Comparison of ENCODE assay signal across 8 cellular contexts in the genomic region with DNA sequence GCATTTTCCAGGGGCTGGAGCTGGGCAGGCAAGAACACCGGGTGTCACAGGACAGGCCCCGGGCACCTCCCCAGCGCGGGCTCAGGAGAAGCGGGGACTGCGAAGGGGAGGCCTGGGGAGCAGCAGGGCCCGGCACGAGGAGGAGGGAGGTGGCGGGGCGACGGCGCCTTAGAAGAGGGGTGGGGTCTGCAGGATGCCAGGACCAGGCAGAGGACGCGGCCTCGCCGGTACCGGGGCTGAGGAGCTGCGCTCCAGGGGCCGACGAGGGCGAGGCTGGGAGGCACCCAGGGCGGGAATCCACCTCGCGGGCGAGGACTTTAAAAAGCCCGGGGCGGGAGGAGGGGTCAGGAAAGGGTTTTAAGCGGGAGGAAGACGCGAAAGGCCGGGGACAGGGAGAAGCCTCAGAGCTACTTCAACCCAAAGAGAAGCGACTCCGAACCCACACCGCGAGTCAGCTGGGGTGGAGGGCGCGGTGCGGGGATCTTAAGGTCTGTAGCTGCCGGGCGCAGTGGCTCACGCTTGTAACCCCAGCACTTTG. TPM values are rescaled to one million over a fixed set of nuclear protein-coding genes. Genes with fewer than 3 reads are reported as not detected.
DNase-seq lines count a peak whose midpoint lies in the region; ATAC-seq, FAIRE-seq and TF ChIP-seq lines count a peak whose summit lies in the region.

No MANE protein-coding gene starts in this region.

- H3K4me3 Mint-ChIP-seq in T-helper 17 cell = peak overlapping the region; percentile 9

- H3K27me3 ChIP-seq in kidney epithelial cell (ENCODE audit: control insufficient read depth, insufficient read depth, low read length) = no peaks in the 10 kb centered on the region

- TF ChIP-seq CTCF in kidney epithelial cell (IDR thresholded peaks at IDR 0.05; ENCODE audit: insufficient read depth, low read length, poor library complexity, severe bottlenecking) = no peak

- H3K36me3 ChIP-seq in kidney epithelial cell (ENCODE audit: control insufficient read depth, insufficient read depth, low read length) = no peaks in the 10 kb centered on the region

- peak overlapping the region; percentile 64 for H3K4me3 ChIP-seq in kidney epithelial cell (ENCODE audit: low read depth, low read length)

- peak; percentile 24 for DNase-seq in GM12891 (ENCODE audit: insufficient read length, low spot score)
- DNase-seq in T-helper 17 cell = peak; percentile 9 to 17 (median 16)
- peak; percentile 29 for DNase-seq in cerebellar cortex (ENCODE audit: low spot score)
- DNase-seq in kidney epithelial cell (ENCODE audit: low read depth) = no peak
- DNase-seq in stimulated activated CD4-positive, alpha-beta T cell treated with anti-CD3 and anti-CD28 coated beads, Interleukin-12 subunit alpha, Interleukin-12 subunit beta, amount 100 ng/mL, for 4 hours = peak; percentile 24

- peaks cover 2% of the 10 kb centered on the region for H3K36me3 Mint-ChIP-seq in T-helper 17 cell (ENCODE audit: low read depth)

- no peak for FAIRE-seq in GM12891 (lab: Jason Lieb, UNC)

- ATAC-seq in T-helper 17 cell = peak; percentile 47
- ATAC-seq in GM18498 (IDR thresholded peaks at IDR 0.05; ENCODE audit: unreplicated experiment) = no peak
- no peak for ATAC-seq in HG03039 (IDR thresholded peaks at IDR 0.05; ENCODE audit: unreplicated experiment)
- no peak for ATAC-seq in GM21447 (IDR thresholded peaks at IDR 0.05; ENCODE audit: unreplicated experiment)

- H3K4me1 Mint-ChIP-seq in T-helper 17 cell = peaks cover 3% of the 10 kb centered on the region

- peak overlapping the region; percentile 6 for H3K27ac Mint-ChIP-seq in T-helper 17 cell

- peaks cover 3% of the 10 kb centered on the region for H3K9me3 ChIP-seq in T-helper 17 cell (ENCODE audit: control insufficient read depth, low read length, poor library complexity, severe bottlenecking)

- no peaks in the 10 kb centered on the region for H3K27me3 Mint-ChIP-seq in T-helper 17 cell

- TF ChIP-seq POLR2A in GM12891 (IDR thresholded peaks at IDR 0.05; ENCODE audit: low read depth, low read length) = no peak

TF ChIP-seq in GM12891, 5 proteins besides CTCF, POLR2A, EP300 and RAD21:
- no peak for TF ChIP-seq POLR2AphosphoS5 (IDR thresholded peaks at IDR 0.05; ENCODE audit: low read depth, low read length)
- no peak for TF ChIP-seq SPI1 (IDR thresholded peaks at IDR 0.05; ENCODE audit: low read depth, low read length)
- no peak for TF ChIP-seq POU2F2 (IDR thresholded peaks at IDR 0.05; ENCODE audit: low read depth, low read length)
- no peak for TF ChIP-seq PAX5 (IDR thresholded peaks at IDR 0.05; ENCODE audit: insufficient read depth, low read length, severe bottlenecking)
- no peak for TF ChIP-seq TAF1 (IDR thresholded peaks at IDR 0.05; ENCODE audit: low read depth, low read length)
TF ChIP-seq in GM12891: peak in this region for 0.

RNA-seq across cellular contexts. Expression of a gene that starts 0.7 kb away (rescaled TPM):
- 1.5 TPM for polyA plus RNA-seq in GM12891 (2012; ENCODE audit: low read depth, missing spikeins)
- total RNA-seq in T-helper 17 cell = 1 to 10 TPM; 1.8 to 1.9 TPM
- 5.5 and 8.0 TPM in 2 replicates for total RNA-seq in kidney epithelial cell

RNA-seq across cellular contexts. Expression of a gene that starts 25.5 kb away (rescaled TPM):
- polyA plus RNA-seq in GM12891 (2012; ENCODE audit: low read depth, missing spikeins) = 1.1 TPM
- under 1 TPM in 1 of 2 donors, not detected in 1; 0.62 TPM for total RNA-seq in T-helper 17 cell
- total RNA-seq in kidney epithelial cell = 3.6 and 3.9 TPM in 2 replicates

RNA-seq across cellular contexts. Expression of a gene that starts 35.0 kb away (rescaled TPM):
- 1.8 TPM for polyA plus RNA-seq in GM12891 (2012; ENCODE audit: low read depth, missing spikeins)
- total RNA-seq in T-helper 17 cell (1 to 10 TPM in 1 of 2 donors, under 1 TPM in 1; 0.78 to 2.4 TPM), kidney epithelial cell (2.9 and 5.8 TPM in 2 replicates)

RNA-seq across cellular contexts. Expression of a gene that starts 55.0 kb away (rescaled TPM):
- polyA plus RNA-seq in GM12891 (2012; ENCODE audit: low read depth, missing spikeins) = 11.5 TPM
- total RNA-seq in T-helper 17 cell (10 to 100 TPM; 31.2 to 34.1 TPM), kidney epithelial cell (16.5 and 21.8 TPM in 2 replicates)
